1 cellular context compared by ENCODE assay signal in genomic region chr9:113056191-113057106, GRCh38.
TF ChIP-seq lines count a peak whose summit lies in the region.

Gene ZFP37, minus strand, starts transcription at chr9:113056724. Its CDS starts 36 bp downstream, at chr9:113056688.

TF ChIP-seq in K562, 482 proteins besides CTCF, POLR2A, EP300 and RAD21 (continued from another document and continues in another):
- TF ChIP-seq, protein P1, sequence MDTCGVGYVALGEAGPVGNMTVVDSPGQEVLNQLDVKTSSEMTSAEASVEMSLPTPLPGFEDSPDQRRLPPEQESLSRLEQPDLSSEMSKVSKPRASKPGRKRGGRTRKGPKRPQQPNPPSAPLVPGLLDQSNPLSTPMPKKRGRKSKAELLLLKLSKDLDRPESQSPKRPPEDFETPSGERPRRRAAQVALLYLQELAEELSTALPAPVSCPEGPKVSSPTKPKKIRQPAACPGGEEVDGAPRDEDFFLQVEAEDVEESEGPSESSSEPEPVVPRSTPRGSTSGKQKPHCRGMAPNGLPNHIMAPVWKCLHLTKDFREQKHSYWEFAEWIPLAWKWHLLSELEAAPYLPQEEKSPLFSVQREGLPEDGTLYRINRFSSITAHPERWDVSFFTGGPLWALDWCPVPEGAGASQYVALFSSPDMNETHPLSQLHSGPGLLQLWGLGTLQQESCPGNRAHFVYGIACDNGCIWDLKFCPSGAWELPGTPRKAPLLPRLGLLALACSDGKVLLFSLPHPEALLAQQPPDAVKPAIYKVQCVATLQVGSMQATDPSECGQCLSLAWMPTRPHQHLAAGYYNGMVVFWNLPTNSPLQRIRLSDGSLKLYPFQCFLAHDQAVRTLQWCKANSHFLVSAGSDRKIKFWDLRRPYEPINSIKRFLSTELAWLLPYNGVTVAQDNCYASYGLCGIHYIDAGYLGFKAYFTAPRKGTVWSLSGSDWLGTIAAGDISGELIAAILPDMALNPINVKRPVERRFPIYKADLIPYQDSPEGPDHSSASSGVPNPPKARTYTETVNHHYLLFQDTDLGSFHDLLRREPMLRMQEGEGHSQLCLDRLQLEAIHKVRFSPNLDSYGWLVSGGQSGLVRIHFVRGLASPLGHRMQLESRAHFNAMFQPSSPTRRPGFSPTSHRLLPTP (IDR thresholded peaks at IDR 0.05; ENCODE audit: borderline replicate concordance, extremely low read depth, insufficient read length): no peak
- TF ChIP-seq ZNF695 (CRISPR knock-in tag; IDR thresholded peaks at IDR 0.05) (no peak), ZNF609 (CRISPR knock-in tag; IDR thresholded peaks at IDR 0.05; ENCODE audit: borderline replicate concordance) (no peak), MGA (IDR thresholded peaks at IDR 0.05) (peak; percentile 60; the same call in 1 of the 2 replicates), BCL6 (CRISPR knock-in tag; IDR thresholded peaks at IDR 0.05) (no peak), SAFB (IDR thresholded peaks at IDR 0.05; ENCODE audit: borderline replicate concordance, low read depth, low read length) (no peak), ZNF212 (CRISPR knock-in tag; IDR thresholded peaks at IDR 0.05) (no peak), ZSCAN29 (IDR thresholded peaks at IDR 0.05) (no peak), TAF7 (tag; IDR thresholded peaks at IDR 0.05) (0 out of 2 replicates have a peak, but pooled peaks have one; percentile 7), EP400 (IDR thresholded peaks at IDR 0.05) (no peak), STAT5B (CRISPR knock-in tag; IDR thresholded peaks at IDR 0.05) (no peak), PHF21A (IDR thresholded peaks at IDR 0.05; ENCODE audit: borderline replicate concordance, low read depth) (no peak), MCM5 (IDR thresholded peaks at IDR 0.05; ENCODE audit: low read depth) (no peak), ZNF316 (IDR thresholded peaks at IDR 0.05) (no peak), TCF7 (IDR thresholded peaks at IDR 0.05; ENCODE audit: borderline replicate concordance) (no peak), CHCHD3 (CRISPR knock-in tag; IDR thresholded peaks at IDR 0.05) (no peak), SMAD4 (CRISPR knock-in tag; conservative IDR thresholded peaks at IDR 0.05) (no peak), GATA2 (CRISPR knock-in tag; IDR thresholded peaks at IDR 0.05) (no peak), ZNF561 (CRISPR knock-in tag; conservative IDR thresholded peaks at IDR 0.05) (no peak), ZBTB17 (CRISPR knock-in tag; IDR thresholded peaks at IDR 0.05) (no peak), SNRNP70 (optimal IDR thresholded peaks at IDR 0.05; ENCODE audit: low read depth, low read length) (no peak), ZKSCAN1 (IDR thresholded peaks at IDR 0.05; ENCODE audit: low read depth, low read length) (peak; percentile 53; the same call in 1 of the 2 replicates), NFE2L1 (tag; IDR thresholded peaks at IDR 0.05; ENCODE audit: borderline replicate concordance, low read depth) (no peak), SIX5 (IDR thresholded peaks at IDR 0.05; ENCODE audit: borderline replicate concordance in 1 of 2, insufficient read depth in 1 of 2, low read depth in 1 of 2, low read length in 2 of 2) (peak; percentile 55 to 59; a peak in 3 of 4 replicates), XRCC5 (IDR thresholded peaks at IDR 0.05; ENCODE audit: low read depth, low read length) (peak; percentile 43; the same call in 1 of the 2 replicates), NR2C2 (CRISPR knock-in tag; IDR thresholded peaks at IDR 0.05) (no peak), NR2C2 (tag; IDR thresholded peaks at IDR 0.05) (peak; percentile 52; the same call in 1 of the 2 replicates), ZHX1 (conservative IDR thresholded peaks at IDR 0.05; ENCODE audit: low read length) (no peak), ZNF507 (tag; conservative IDR thresholded peaks at IDR 0.05) (no peak)
- TF ChIP-seq, protein P2, sequence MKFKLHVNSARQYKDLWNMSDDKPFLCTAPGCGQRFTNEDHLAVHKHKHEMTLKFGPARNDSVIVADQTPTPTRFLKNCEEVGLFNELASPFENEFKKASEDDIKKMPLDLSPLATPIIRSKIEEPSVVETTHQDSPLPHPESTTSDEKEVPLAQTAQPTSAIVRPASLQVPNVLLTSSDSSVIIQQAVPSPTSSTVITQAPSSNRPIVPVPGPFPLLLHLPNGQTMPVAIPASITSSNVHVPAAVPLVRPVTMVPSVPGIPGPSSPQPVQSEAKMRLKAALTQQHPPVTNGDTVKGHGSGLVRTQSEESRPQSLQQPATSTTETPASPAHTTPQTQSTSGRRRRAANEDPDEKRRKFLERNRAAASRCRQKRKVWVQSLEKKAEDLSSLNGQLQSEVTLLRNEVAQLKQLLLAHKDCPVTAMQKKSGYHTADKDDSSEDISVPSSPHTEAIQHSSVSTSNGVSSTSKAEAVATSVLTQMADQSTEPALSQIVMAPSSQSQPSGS (CRISPR knock-in tag; IDR thresholded peaks at IDR 0.05): no peak
- TF ChIP-seq, protein P3, sequence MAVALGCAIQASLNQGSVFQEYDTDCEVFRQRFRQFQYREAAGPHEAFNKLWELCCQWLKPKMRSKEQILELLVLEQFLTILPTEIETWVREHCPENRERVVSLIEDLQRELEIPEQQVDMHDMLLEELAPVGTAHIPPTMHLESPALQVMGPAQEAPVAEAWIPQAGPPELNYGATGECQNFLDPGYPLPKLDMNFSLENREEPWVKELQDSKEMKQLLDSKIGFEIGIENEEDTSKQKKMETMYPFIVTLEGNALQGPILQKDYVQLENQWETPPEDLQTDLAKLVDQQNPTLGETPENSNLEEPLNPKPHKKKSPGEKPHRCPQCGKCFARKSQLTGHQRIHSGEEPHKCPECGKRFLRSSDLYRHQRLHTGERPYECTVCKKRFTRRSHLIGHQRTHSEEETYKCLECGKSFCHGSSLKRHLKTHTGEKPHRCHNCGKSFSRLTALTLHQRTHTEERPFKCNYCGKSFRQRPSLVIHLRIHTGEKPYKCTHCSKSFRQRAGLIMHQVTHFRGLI (CRISPR knock-in tag; IDR thresholded peaks at IDR 0.05): no peak
